Comparison of ENCODE assay signal across 1 cellular context in the genomic region with DNA sequence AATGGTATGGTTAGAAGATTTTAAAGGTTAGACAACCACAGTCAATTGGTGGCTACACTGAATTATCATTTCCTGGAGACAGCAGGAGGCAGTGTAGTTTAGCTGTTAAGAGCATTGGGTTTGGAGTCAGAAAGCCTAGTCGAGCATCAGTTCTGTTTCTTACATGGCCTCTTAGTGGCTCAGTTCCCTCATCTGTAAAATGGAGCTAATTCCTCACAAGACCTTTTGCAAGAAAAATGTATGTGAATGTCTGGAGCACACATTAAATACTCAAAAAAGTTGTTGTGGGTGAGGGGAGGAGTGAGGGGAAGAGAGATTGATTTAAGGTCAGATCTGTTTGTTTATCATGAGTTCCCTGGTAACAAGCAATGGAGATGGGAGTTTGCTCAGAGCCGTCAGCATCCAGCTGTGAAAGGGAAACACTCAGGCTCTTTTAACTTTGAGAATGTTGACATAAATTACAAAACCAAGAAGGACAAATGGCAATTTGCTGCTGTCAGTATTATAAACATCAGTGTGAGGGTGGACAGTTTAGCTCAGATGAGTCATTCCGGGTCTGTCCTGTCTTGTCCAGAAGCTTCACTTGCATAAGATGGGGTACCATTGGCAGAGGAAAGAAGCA.
TF ChIP-seq lines count a peak whose summit lies in the region.

No MANE protein-coding gene starts in this region.

TF ChIP-seq in HCT116, 20 proteins besides CTCF, POLR2A, EP300 and RAD21 (continued from another document):
- TF ChIP-seq, protein P1, sequence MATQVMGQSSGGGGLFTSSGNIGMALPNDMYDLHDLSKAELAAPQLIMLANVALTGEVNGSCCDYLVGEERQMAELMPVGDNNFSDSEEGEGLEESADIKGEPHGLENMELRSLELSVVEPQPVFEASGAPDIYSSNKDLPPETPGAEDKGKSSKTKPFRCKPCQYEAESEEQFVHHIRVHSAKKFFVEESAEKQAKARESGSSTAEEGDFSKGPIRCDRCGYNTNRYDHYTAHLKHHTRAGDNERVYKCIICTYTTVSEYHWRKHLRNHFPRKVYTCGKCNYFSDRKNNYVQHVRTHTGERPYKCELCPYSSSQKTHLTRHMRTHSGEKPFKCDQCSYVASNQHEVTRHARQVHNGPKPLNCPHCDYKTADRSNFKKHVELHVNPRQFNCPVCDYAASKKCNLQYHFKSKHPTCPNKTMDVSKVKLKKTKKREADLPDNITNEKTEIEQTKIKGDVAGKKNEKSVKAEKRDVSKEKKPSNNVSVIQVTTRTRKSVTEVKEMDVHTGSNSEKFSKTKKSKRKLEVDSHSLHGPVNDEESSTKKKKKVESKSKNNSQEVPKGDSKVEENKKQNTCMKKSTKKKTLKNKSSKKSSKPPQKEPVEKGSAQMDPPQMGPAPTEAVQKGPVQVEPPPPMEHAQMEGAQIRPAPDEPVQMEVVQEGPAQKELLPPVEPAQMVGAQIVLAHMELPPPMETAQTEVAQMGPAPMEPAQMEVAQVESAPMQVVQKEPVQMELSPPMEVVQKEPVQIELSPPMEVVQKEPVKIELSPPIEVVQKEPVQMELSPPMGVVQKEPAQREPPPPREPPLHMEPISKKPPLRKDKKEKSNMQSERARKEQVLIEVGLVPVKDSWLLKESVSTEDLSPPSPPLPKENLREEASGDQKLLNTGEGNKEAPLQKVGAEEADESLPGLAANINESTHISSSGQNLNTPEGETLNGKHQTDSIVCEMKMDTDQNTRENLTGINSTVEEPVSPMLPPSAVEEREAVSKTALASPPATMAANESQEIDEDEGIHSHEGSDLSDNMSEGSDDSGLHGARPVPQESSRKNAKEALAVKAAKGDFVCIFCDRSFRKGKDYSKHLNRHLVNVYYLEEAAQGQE (IDR thresholded peaks at IDR 0.05; ENCODE audit: low read depth): no peak
- no peak for TF ChIP-seq EGR1 (IDR thresholded peaks at IDR 0.05; ENCODE audit: low read depth)
- no peak for TF ChIP-seq SP1 (IDR thresholded peaks at IDR 0.05; ENCODE audit: low read depth)
- TF ChIP-seq, protein P2, sequence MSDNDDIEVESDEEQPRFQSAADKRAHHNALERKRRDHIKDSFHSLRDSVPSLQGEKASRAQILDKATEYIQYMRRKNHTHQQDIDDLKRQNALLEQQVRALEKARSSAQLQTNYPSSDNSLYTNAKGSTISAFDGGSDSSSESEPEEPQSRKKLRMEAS (IDR thresholded peaks at IDR 0.05): no peak
- no peak for TF ChIP-seq SIN3A (IDR thresholded peaks at IDR 0.05; ENCODE audit: low read depth)
- no peak for TF ChIP-seq YY1 (IDR thresholded peaks at IDR 0.05; ENCODE audit: extremely low read depth, insufficient replicate concordance, low read depth, low read length)
- no peak for TF ChIP-seq EZH2phosphoT487 (IDR thresholded peaks at IDR 0.05; ENCODE audit: borderline replicate concordance)
- no peak for TF ChIP-seq ZNF274 (IDR thresholded peaks at IDR 0.05; ENCODE audit: low read depth, low read length)
